ENCODE assay signal across 22 cellular contexts in the genomic region with DNA sequence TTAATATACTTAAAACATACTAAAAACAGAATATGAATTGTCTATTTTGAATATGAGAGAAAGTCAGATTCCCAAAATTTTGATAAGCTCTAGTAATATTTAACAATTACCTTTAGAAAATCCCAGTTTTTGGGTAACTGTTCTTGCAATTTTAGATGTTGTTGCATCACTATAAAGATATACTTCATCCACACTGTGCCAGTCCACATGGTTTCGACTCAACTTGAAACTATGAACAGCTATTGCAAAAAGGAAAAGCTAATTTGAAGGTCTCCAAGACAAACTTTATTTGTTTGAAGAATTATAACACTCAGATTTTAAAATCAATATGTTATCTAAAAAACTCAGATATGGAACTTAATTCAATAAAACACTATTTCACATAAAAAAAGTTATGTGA. TPM values are rescaled to one million over a fixed set of nuclear protein-coding genes. Genes with fewer than 3 reads are reported as not detected.
DNase-seq lines count a peak whose midpoint lies in the region; ATAC-seq and TF ChIP-seq lines count a peak whose summit lies in the region.
"Had no signal": no experiment of that assay in that cellular context is flagged by ENCODE, and none has a peak within 500 bp of the region (broad histone marks: within the 10 kb centered on the region; RNA-seq: fewer than 3 reads in every experiment).

No MANE protein-coding gene starts in this region.

- H3K4me3 Mint-ChIP-seq in stimulated activated naive CD8-positive, alpha-beta T cell treated with anti-CD3 and anti-CD28 coated beads, Interleukin-15, Interleukin-2, amounts not matched to agents 100 ng/mL and 50 ng/mL, for 24 hours = no peak overlapping the region
- H3K4me3 Mint-ChIP-seq in activated naive CD8-positive, alpha-beta T cell treated with anti-CD3 and anti-CD28 coated beads for 36 hours = no peak overlapping the region
- H3K4me3 Mint-ChIP-seq: activated CD4-positive, alpha-beta T cell treated with anti-CD3 and anti-CD28 coated beads, Interleukin-2, amount 10 ng/mL, durations not matched to agents 7 days and 5 days; CD8-positive, alpha-beta memory T cell; effector memory CD8-positive, alpha-beta T cell had no signal

- peak overlapping the region; percentile 74 for H3K27ac Mint-ChIP-seq in stimulated activated naive CD8-positive, alpha-beta T cell treated with anti-CD3 and anti-CD28 coated beads, Interleukin-15, Interleukin-2, amounts not matched to agents 100 ng/mL and 50 ng/mL, for 24 hours
- peak overlapping the region; percentile 45 for H3K27ac Mint-ChIP-seq in activated naive CD8-positive, alpha-beta T cell treated with anti-CD3 and anti-CD28 coated beads for 36 hours
- H3K27ac Mint-ChIP-seq: activated CD4-positive, alpha-beta T cell treated with anti-CD3 and anti-CD28 coated beads, Interleukin-2, amount 10 ng/mL, durations not matched to agents 7 days and 5 days; effector memory CD8-positive, alpha-beta T cell had no signal

- peaks cover 16% of the 10 kb centered on the region for H3K4me1 Mint-ChIP-seq in stimulated activated naive CD8-positive, alpha-beta T cell treated with anti-CD3 and anti-CD28 coated beads, Interleukin-15, Interleukin-2, amounts not matched to agents 100 ng/mL and 50 ng/mL, for 24 hours (ENCODE audit: low read depth)
- H3K4me1 Mint-ChIP-seq in activated naive CD8-positive, alpha-beta T cell treated with anti-CD3 and anti-CD28 coated beads for 36 hours = peaks cover 16% of the 10 kb centered on the region

- TF ChIP-seq CTCF in fibroblast of the aortic adventitia (IDR thresholded peaks at IDR 0.05; ENCODE audit: insufficient read depth, low read length) = no peak
- TF ChIP-seq CTCF in psoas muscle (IDR thresholded peaks at IDR 0.05) = no peak

- no peak for DNase-seq in stimulated activated naive CD8-positive, alpha-beta T cell treated with anti-CD3 and anti-CD28 coated beads, Interleukin-15, Interleukin-2, amounts not matched to agents 100 U/mL and 50 U/mL, for 24 hours
- no peak for DNase-seq in activated naive CD8-positive, alpha-beta T cell treated with anti-CD3 and anti-CD28 coated beads for 36 hours
- DNase-seq in fibroblast of the aortic adventitia (ENCODE audit: low read depth) (peak; percentile 81), psoas muscle (no peak)
- no peak for DNase-seq in stimulated activated naive CD4-positive, alpha-beta T cell (lab: John Stamatoyannopoulos, UW)
- DNase-seq in stimulated activated CD4-positive, alpha-beta T cell treated with anti-CD3 and anti-CD28 coated beads, Interleukin-2, amount 100 ng/mL, for 48 hours = no peak
- no peak for DNase-seq in stimulated activated CD4-positive, alpha-beta T cell treated with anti-CD3 and anti-CD28 coated beads, Interleukin-1b, Interleukin-23, amount 100 ng/mL, for 48 hours
- DNase-seq: activated CD4-positive, alpha-beta T cell treated with anti-CD3 and anti-CD28 coated beads, Interleukin-2, amount 10 ng/mL, durations not matched to agents 7 days and 5 days; activated naive CD4-positive, alpha-beta T cell treated with Interleukin-2 at 50 U/mL for 16 hours; CD8-positive, alpha-beta memory T cell; effector memory CD8-positive, alpha-beta T cell; GOT3; mammary epithelial cell; NCI-H1694 treated with DMSO at 0.1 percent for 48 hours; NCI-H345; NCI-H82; occipital lobe; PC-3 had no signal

- no peak overlapping the region for H3K27ac ChIP-seq in psoas muscle
- H3K27ac ChIP-seq: HL-60, right atrium auricular region, thoracic aorta had no signal

- no peak for ATAC-seq in stimulated activated naive CD8-positive, alpha-beta T cell treated with anti-CD3 and anti-CD28 coated beads, Interleukin-15, Interleukin-2, amounts not matched to agents 100 U/mL and 50 U/mL, for 24 hours
- no peak for ATAC-seq in psoas muscle
- ATAC-seq: effector memory CD8-positive, alpha-beta T cell; PC-3 had no signal

- intact Hi-C loops in psoas muscle (cut with DNase I) = no loop called here

- peaks cover 6% of the 10 kb centered on the region for H3K9me3 ChIP-seq in psoas muscle
- H3K9me3 ChIP-seq: thoracic aorta had no signal

- no peaks in the 10 kb centered on the region for H3K27me3 ChIP-seq in psoas muscle (ENCODE audit: insufficient read depth in 3 of 3, low read length in 2 of 3)
- H3K27me3 ChIP-seq: right atrium auricular region had no signal

- 91 to 100% (median 98%) methylated on average over 1 of the region's 1 CpG for WGBS in psoas muscle, 3 donors

- H3K4me1 ChIP-seq in psoas muscle = no peaks in the 10 kb centered on the region
- H3K4me1 ChIP-seq: right atrium auricular region had no signal

- peaks cover 0 to 13% of the 10 kb centered on the region in 2 donors for H3K36me3 ChIP-seq in psoas muscle (ENCODE audit: insufficient read depth in 1 of 2, low read depth in 1 of 2)
- H3K36me3 ChIP-seq: right atrium auricular region, thoracic aorta had no signal

- H3K4me3 ChIP-seq in fibroblast of the aortic adventitia (ENCODE audit: low read depth, low read length) = no peak overlapping the region
- H3K4me3 ChIP-seq in psoas muscle = no peak overlapping the region
- H3K4me3 ChIP-seq: right atrium auricular region, thoracic aorta had no signal

- H3K27me3 Mint-ChIP-seq in stimulated activated naive CD8-positive, alpha-beta T cell treated with anti-CD3 and anti-CD28 coated beads, Interleukin-15, Interleukin-2, amounts not matched to agents 100 ng/mL and 50 ng/mL, for 24 hours = no peaks in the 10 kb centered on the region
- H3K27me3 Mint-ChIP-seq in activated naive CD8-positive, alpha-beta T cell treated with anti-CD3 and anti-CD28 coated beads for 36 hours = no peaks in the 10 kb centered on the region
- H3K27me3 Mint-ChIP-seq: activated CD4-positive, alpha-beta T cell treated with anti-CD3 and anti-CD28 coated beads, Interleukin-2, amount 10 ng/mL, durations not matched to agents 7 days and 5 days; CD8-positive, alpha-beta memory T cell; effector memory CD8-positive, alpha-beta T cell had no signal

- peaks cover 59% of the 10 kb centered on the region for H3K36me3 Mint-ChIP-seq in stimulated activated naive CD8-positive, alpha-beta T cell treated with anti-CD3 and anti-CD28 coated beads, Interleukin-15, Interleukin-2, amounts not matched to agents 100 ng/mL and 50 ng/mL, for 24 hours (ENCODE audit: low read depth)
- peaks cover 38% of the 10 kb centered on the region for H3K36me3 Mint-ChIP-seq in activated naive CD8-positive, alpha-beta T cell treated with anti-CD3 and anti-CD28 coated beads for 36 hours

- H3K9me3 Mint-ChIP-seq in stimulated activated naive CD8-positive, alpha-beta T cell treated with anti-CD3 and anti-CD28 coated beads, Interleukin-15, Interleukin-2, amounts not matched to agents 100 ng/mL and 50 ng/mL, for 24 hours = no peaks in the 10 kb centered on the region
- peaks cover 5% of the 10 kb centered on the region for H3K9me3 Mint-ChIP-seq in activated naive CD8-positive, alpha-beta T cell treated with anti-CD3 and anti-CD28 coated beads for 36 hours
- H3K9me3 Mint-ChIP-seq: CD8-positive, alpha-beta memory T cell; effector memory CD8-positive, alpha-beta T cell had no signal

RNA-seq across cellular contexts. Expression of gene DDHD1, which starts 59.9 kb away (rescaled TPM):
- total RNA-seq in activated naive CD8-positive, alpha-beta T cell treated with anti-CD3 and anti-CD28 coated beads for 36 hours = 10 to 100 TPM; 29.2 to 34.7 TPM
- total RNA-seq in fibroblast of the aortic adventitia (ENCODE audit: low replicate concordance) = 15.0 and 47.8 TPM in 2 replicates
- total RNA-seq in psoas muscle = 1 to 10 TPM; 4.0 to 7.6 (median 4.7) TPM
- 1 to 10 TPM; 2.8 to 5.2 (median 3.0) TPM for polyA plus RNA-seq in psoas muscle
